In the genomic region with DNA sequence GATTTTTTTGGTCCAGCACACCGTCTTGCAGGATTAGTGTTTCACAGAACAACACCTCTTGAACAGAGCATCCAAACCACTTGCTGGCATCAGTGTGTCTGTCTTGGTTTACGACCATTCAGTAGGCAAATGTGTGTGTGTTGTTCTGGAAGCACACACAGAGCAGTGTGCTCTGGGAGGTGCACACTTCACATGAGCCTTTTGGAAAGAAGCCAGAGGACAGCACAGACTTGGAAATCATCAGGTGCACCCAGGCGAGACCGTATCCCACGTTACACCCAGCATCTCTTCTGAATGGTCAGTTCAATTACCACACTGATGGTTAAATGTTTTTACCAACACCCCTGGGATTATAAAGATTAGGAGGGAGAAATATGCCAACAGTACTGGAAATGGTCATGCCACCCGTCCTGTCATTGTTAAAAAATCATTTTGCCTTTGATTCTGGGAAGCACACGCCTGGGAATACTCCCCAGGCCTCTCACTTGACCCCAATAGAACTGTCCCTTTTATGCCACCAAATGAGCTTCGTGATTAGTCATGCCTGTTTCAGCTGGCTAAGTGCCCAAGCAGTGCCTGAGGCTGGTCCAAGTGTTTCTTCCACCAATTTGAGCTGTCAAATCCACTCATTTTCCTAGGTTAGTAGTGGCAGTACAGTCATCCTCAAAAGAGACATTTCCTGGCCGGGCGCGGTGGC, we compare ENCODE assay signal across 13 cellular contexts.
DNase-seq lines count a peak whose midpoint lies in the region; ATAC-seq and TF ChIP-seq lines count a peak whose summit lies in the region.
"Had no signal": no experiment of that assay in that cellular context is flagged by ENCODE, and none has a peak within 500 bp of the region (broad histone marks: within the 10 kb centered on the region; RNA-seq: fewer than 3 reads in every experiment).

No MANE protein-coding gene starts in this region.

- peaks cover 0 to 5% of the 10 kb centered on the region in 2 donors for H3K4me1 Mint-ChIP-seq in effector memory CD8-positive, alpha-beta T cell (ENCODE audit: low read depth in 2 of 2)

- TF ChIP-seq CTCF in A673 (conservative IDR thresholded peaks at IDR 0.05; ENCODE audit: low read depth, low read length), result no peak

- no peak overlapping the region for H3K27ac ChIP-seq in A673 (ENCODE audit: low read depth, low read length, poor library complexity, severe bottlenecking)
- H3K27ac ChIP-seq: thoracic aorta had no signal

- no peak overlapping the region for H3K4me3 ChIP-seq in adipocyte (ENCODE audit: low read length)
- no peak overlapping the region for H3K4me3 ChIP-seq in A673 (ENCODE audit: low read depth, low read length, poor library complexity, severe bottlenecking)
- H3K4me3 ChIP-seq: thoracic aorta had no signal

- POLR2A ChIA-PET in A673 (lab: Charles Lee; ENCODE audit: low non-redundant PET), result no interaction called here

- ATAC-seq in effector memory CD8-positive, alpha-beta T cell (replicated peaks), result no peak
- ATAC-seq: activated CD4-positive, CD25-positive, alpha-beta regulatory T cell treated with anti-CD3 and anti-CD28 coated beads, Interleukin-2, amount 50 U/mL, for 24 hours; activated T-helper 17 cell treated with anti-CD3 and anti-CD28 coated beads, Interleukin-2, amount 50 U/mL, for 72 hours had no signal

- H3K27ac Mint-ChIP-seq in effector memory CD8-positive, alpha-beta T cell, result no peak overlapping the region
- H3K27ac Mint-ChIP-seq: activated T-helper 17 cell treated with anti-CD3 and anti-CD28 coated beads, Interleukin-2, amount 50 U/mL, for 72 hours had no signal

- H3K9ac ChIP-seq in adipocyte (ENCODE audit: low read length), result no peak overlapping the region

- no peak overlapping the region for H3K4me3 Mint-ChIP-seq in effector memory CD8-positive, alpha-beta T cell
- H3K4me3 Mint-ChIP-seq: activated T-helper 17 cell treated with anti-CD3 and anti-CD28 coated beads, Interleukin-2, amount 50 U/mL, for 72 hours had no signal

- H3K9me3 Mint-ChIP-seq in effector memory CD8-positive, alpha-beta T cell, result no peaks in the 10 kb centered on the region
- H3K9me3 Mint-ChIP-seq: activated T-helper 17 cell treated with anti-CD3 and anti-CD28 coated beads, Interleukin-2, amount 50 U/mL, for 72 hours had no signal

- peaks cover 2% of the 10 kb centered on the region for H3K4me1 ChIP-seq in adipocyte (ENCODE audit: control insufficient read depth, insufficient read depth, low read length)
- H3K4me1 ChIP-seq in A673 (ENCODE audit: insufficient read depth, low read length, poor library complexity, severe bottlenecking), result no peaks in the 10 kb centered on the region

- BruUV-seq in A673 (replicated peaks; lab: Mats Ljungman, UMichigan), result no TSS peak

- H3K36me3 ChIP-seq in adipocyte (ENCODE audit: control insufficient read depth, insufficient read depth, low read length, severe bottlenecking) (no peaks in the 10 kb centered on the region), A673 (ENCODE audit: insufficient read depth, low read length, poor library complexity, severe bottlenecking) (no peaks in the 10 kb centered on the region)
- H3K36me3 ChIP-seq: thoracic aorta had no signal

- H3K27me3 Mint-ChIP-seq in effector memory CD8-positive, alpha-beta T cell, result peaks cover 20 to 67% of the 10 kb centered on the region in 2 donors

- intact Hi-C loops in A673 (cut with micrococcal nuclease; ENCODE audit: unreplicated experiment), result no loop called here

- DNase-seq in ELR (ENCODE audit: low read depth) (peak; percentile 8), NCI-H2171 (lab: John Stamatoyannopoulos, UW) (peak; percentile 35), adipocyte (ENCODE audit: low read depth) (peak; percentile 30), pons (ENCODE audit: low spot score) (peak; percentile 28), hippocampal formation (lab: John Stamatoyannopoulos, UW) (no peak), A673 (ENCODE audit: low spot score) (no peak), ecto neural progenitor cell (ENCODE audit: low spot score) (no peak)
- DNase-seq in effector memory CD8-positive, alpha-beta T cell, result no peak
- DNase-seq: DND-41, Right ventricle myocardium superior had no signal

- H3K9me3 ChIP-seq in adipocyte (ENCODE audit: control insufficient read depth, low read length) (no peaks in the 10 kb centered on the region), A673 (ENCODE audit: low read depth, low read length, poor library complexity, severe bottlenecking) (no peaks in the 10 kb centered on the region)
- H3K9me3 ChIP-seq: thoracic aorta had no signal

- no peaks in the 10 kb centered on the region for H3K36me3 Mint-ChIP-seq in effector memory CD8-positive, alpha-beta T cell (ENCODE audit: insufficient read depth)

- CTCF ChIA-PET in A673 (lab: Charles Lee), result no interaction called here

- H3K27me3 ChIP-seq in adipocyte (replicated peaks; ENCODE audit: control insufficient read depth, insufficient read depth, low read length), result peaks cover 11% of the 10 kb centered on the region
- H3K27me3 ChIP-seq in A673 (replicated peaks; ENCODE audit: insufficient read depth, low read depth, low read length, poor library complexity), result no peaks in the 10 kb centered on the region

Comparison
In these comparisons a context has a peak if more than half of its experiments do, and no peak if none do; other contexts are left out.
1. DNase-seq: peak in ELR (single experiment), NCI-H2171 (single experiment), adipocyte (single experiment) and pons (single experiment); none in effector memory CD8-positive, alpha-beta T cell (0 of 3), hippocampal formation (0 of 2), A673 (single experiment) and ecto neural progenitor cell (single experiment).